In genomic region chr7:12526693-12527092, GRCh38 we compare ENCODE assay signal across 2 cellular contexts.
TF ChIP-seq lines count a peak whose summit lies in the region.

No MANE protein-coding gene starts in this region.

TF ChIP-seq in HEK293T, 16 proteins besides CTCF, POLR2A, EP300 and RAD21:
- 0 out of 2 replicates have a peak, but pooled peaks have one; percentile 28 for TF ChIP-seq PKNOX1 (IDR thresholded peaks at IDR 0.05)

TF ChIP-seq in neural cell, 6 proteins besides CTCF, POLR2A, EP300 and RAD21:
- TF ChIP-seq REST (IDR thresholded peaks at IDR 0.05; ENCODE audit: borderline replicate concordance) (peak; percentile 26), POLR2AphosphoS5 (IDR thresholded peaks at IDR 0.05) (peak; percentile 83)
